Comparison of ENCODE assay signal across 12 cellular contexts in genomic region chr16:22641030-22641671, GRCh38.
A peak's percentile ranks its signal among the peaks of the same experiment; 100 is the strongest.
DNase-seq lines count a peak whose midpoint lies in the region; TF ChIP-seq lines count a peak whose summit lies in the region.
"Had no signal": no experiment of that assay in that cellular context is flagged by ENCODE, and none has a peak within 500 bp of the region (broad histone marks: within the 10 kb centered on the region; RNA-seq: fewer than 3 reads in every experiment).

No MANE protein-coding gene starts in this region.

- no peak overlapping the region for H3K9ac ChIP-seq in MM.1S (ENCODE audit: low read length)

- H3K27me3 ChIP-seq in MM.1S (replicated peaks; ENCODE audit: insufficient read depth, low read length): no peaks in the 10 kb centered on the region

- no peak overlapping the region for H3K4me2 ChIP-seq in MM.1S (ENCODE audit: low read depth, low read length)

- no peaks in the 10 kb centered on the region for H3K36me3 ChIP-seq in MM.1S (replicated peaks; ENCODE audit: insufficient read depth, low read length)
- H3K36me3 ChIP-seq: spleen had no signal

- H2AFZ ChIP-seq in MM.1S (ENCODE audit: low read length): no peak overlapping the region

- H3K79me2 ChIP-seq in MM.1S (ENCODE audit: low read length): no peaks in the 10 kb centered on the region

- TF ChIP-seq CTCF in MM.1S (IDR thresholded peaks at IDR 0.05; ENCODE audit: low read length): no peak
- no peak for TF ChIP-seq CTCF in GM13977 (IDR thresholded peaks at IDR 0.05; ENCODE audit: extremely low read depth, insufficient read depth, missing control alignments)

- H3K9me3 ChIP-seq in MM.1S (replicated peaks; ENCODE audit: insufficient read depth, low read length): no peaks in the 10 kb centered on the region

- no peaks in the 10 kb centered on the region for H4K20me1 ChIP-seq in MM.1S (ENCODE audit: insufficient read depth, low read length)

- peak; percentile 47 for DNase-seq in DMS 273 (lab: John Stamatoyannopoulos, UW; ENCODE audit: unreplicated experiment)
- no peak for DNase-seq in DMS 273 treated with DMSO at 0.1 percent for 48 hours (lab: John Stamatoyannopoulos, UW)
- peak; percentile 51 for DNase-seq in MM.1S
- peak; percentile 46 to 75 for DNase-seq in T47D (ENCODE audit: low read depth in 1 of 2, low spot score in 1 of 2)
- DNase-seq in lung microvascular endothelial cell (ENCODE audit: low read depth in 2 of 2): peak; percentile 49 to 67
- no peak for DNase-seq in NCI-H345 treated with DMSO at 0.1 percent for 48 hours (lab: John Stamatoyannopoulos, UW; ENCODE audit: unreplicated experiment)
- DNase-seq in GM13977 (ENCODE audit: low spot score): no peak
- DNase-seq in SHP77 (lab: John Stamatoyannopoulos, UW): no peak
- DNase-seq: effector CD4-positive, alpha-beta T cell; H7; spleen had no signal

- in situ Hi-C loops in T47D (cut with HindIII; ENCODE audit: low pct_unique_long_range_greater_than_20kb, low sequenced_read_pairs) (no loop called here), GM13977 (cut with MboI; ENCODE audit: low pct_unique_long_range_greater_than_20kb, low sequenced_read_pairs, unreplicated experiment) (no loop called here)

- no peaks in the 10 kb centered on the region for H3K4me1 ChIP-seq in MM.1S (ENCODE audit: low read length)
- H3K4me1 ChIP-seq: spleen had no signal

- no peaks in the 10 kb centered on the region for H3K9me2 ChIP-seq in MM.1S (replicated peaks; ENCODE audit: insufficient read depth, low read length)

- no peak overlapping the region for H3K4me3 ChIP-seq in MM.1S (ENCODE audit: low read length)
- H3K4me3 ChIP-seq: spleen had no signal

- H3F3A ChIP-seq in MM.1S (ENCODE audit: insufficient read depth, low read length): no peaks in the 10 kb centered on the region

- H3K27ac ChIP-seq in MM.1S (ENCODE audit: low read length): no peak overlapping the region
- H3K27ac ChIP-seq: 22Rv1, spleen had no signal

Comparison
In these comparisons a context has a peak if more than half of its experiments do, and no peak if none do; other contexts are left out.
1. DNase-seq: peak in DMS 273 (single experiment), MM.1S (single experiment), T47D (2 of 2) and lung microvascular endothelial cell (2 of 2); none in DMS 273 treated with DMSO at 0.1 percent for 48 hours (single experiment), NCI-H345 treated with DMSO at 0.1 percent for 48 hours (single experiment), GM13977 (single experiment) and SHP77 (0 of 2).